ENCODE assay signal across 16 cellular contexts in genomic region chr12:70590549-70591226, GRCh38. TPM values are rescaled to one million over a fixed set of nuclear protein-coding genes. Genes with fewer than 3 reads are reported as not detected.
DNase-seq lines count a peak whose midpoint lies in the region; ATAC-seq, FAIRE-seq and TF ChIP-seq lines count a peak whose summit lies in the region.
"Had no signal": no experiment of that assay in that cellular context is flagged by ENCODE, and none has a peak within 500 bp of the region (broad histone marks: within the 10 kb centered on the region; RNA-seq: fewer than 3 reads in every experiment).

No MANE protein-coding gene starts in this region.

- no peak overlapping the region for H3K4me3 ChIP-seq in IMR-90 (ENCODE audit: insufficient read depth, low read depth, low read length)
- no peak overlapping the region for H3K4me3 ChIP-seq in OCI-LY7 (ENCODE audit: low read depth, low read length, poor library complexity, severe bottlenecking)
- H3K4me3 ChIP-seq in H1 (ENCODE audit: extremely low read depth in 1 of 4, insufficient read depth in 2 of 4, low read depth in 3 of 4, low read length in 4 of 4) = no peak overlapping the region
- H3K4me3 ChIP-seq: BLaER1, cardiac muscle cell, colonic mucosa, lung, tibial artery had no signal

- H3K9me2 ChIP-seq in OCI-LY7 (ENCODE audit: insufficient read depth, low read length) = no peaks in the 10 kb centered on the region

- dilution Hi-C loops in IMR-90 (cut with HindIII; ENCODE audit: low sequenced_read_pairs, unreplicated experiment) = no loop called here

- H2BK120ac ChIP-seq in IMR-90 (ENCODE audit: low read depth, low read length) (no peak overlapping the region), H1 (replicated peaks; ENCODE audit: low read depth, low read length) (no peak overlapping the region)

- H2AK5ac ChIP-seq in IMR-90 (ENCODE audit: low read depth, low read length) (no peak overlapping the region), H1 (ENCODE audit: low read depth, low read length) (no peak overlapping the region)

- FAIRE-seq in H1 (lab: Jason Lieb, UNC) = no peak

- H2AK9ac ChIP-seq in IMR-90 (replicated peaks; ENCODE audit: low read depth, low read length, poor library complexity) = no peak overlapping the region

- BruUV-seq in IMR-90 (replicated peaks; lab: Mats Ljungman, UMichigan) (no TSS peak), OCI-LY7 (replicated peaks; lab: Mats Ljungman, UMichigan) (no TSS peak)

- H3K4ac ChIP-seq in IMR-90 (ENCODE audit: low read depth, low read length) (no peak overlapping the region), H1 (replicated peaks; ENCODE audit: insufficient read length, low read depth, low read length) (no peak overlapping the region)

- H4K8ac ChIP-seq in IMR-90 (ENCODE audit: low read depth in 2 of 2, low read length in 2 of 2) (no peak overlapping the region; a peak in 1 of 4 replicates), H1 (ENCODE audit: extremely low read depth, insufficient read depth, low read length) (no peak overlapping the region)

- CTCF ChIA-PET in IMR-90 (lab: Yijun Ruan, JAX) = interaction anchor here (0.7 to 1.1 kb wide), 6 partner anchors 9 to 129 kb away, joined by 3 to 10 read pairs (median 4); no protein-coding TSS in a partner anchor
- CTCF ChIA-PET in OCI-LY7 (lab: Charles Lee; ENCODE audit: unreplicated experiment) = interaction anchor here (0.6 kb wide), 1 partner anchor 45 kb away, joined by 3 read pairs; no protein-coding TSS in a partner anchor
- CTCF ChIA-PET in H1 (lab: Charles Lee; ENCODE audit: partially characterized antibody) = interaction anchor here (0.6 to 3.6 kb wide), 27 partner anchors 9 to 888 kb away, joined by 3 to 17 read pairs (median 4); no protein-coding TSS in a partner anchor

- H3K14ac ChIP-seq in IMR-90 (replicated peaks; ENCODE audit: low read depth, low read length) (no peak overlapping the region), H1 (ENCODE audit: insufficient read length) (no peak overlapping the region)

- H3K27ac ChIP-seq in IMR-90 (ENCODE audit: insufficient read depth, low read length) (no peak overlapping the region), OCI-LY7 (ENCODE audit: low read depth, low read length, poor library complexity, severe bottlenecking) (no peak overlapping the region), H1 (ENCODE audit: low read depth, low read length) (no peak overlapping the region)
- H3K27ac ChIP-seq: BLaER1, cardiac muscle cell, colonic mucosa, tibial artery had no signal

- H3K56ac ChIP-seq in IMR-90 (ENCODE audit: extremely low read depth, insufficient read depth, low read length) (no peak overlapping the region), H1 (replicated peaks; ENCODE audit: insufficient read length, low read depth, low read length) (no peak overlapping the region)

- no peak for TF ChIP-seq EP300 in H1 (IDR thresholded peaks at IDR 0.05; ENCODE audit: borderline replicate concordance in 1 of 2, low read depth in 2 of 2, low read length in 2 of 2)

- POLR2A ChIA-PET in IMR-90 (lab: Charles Lee; ENCODE audit: unreplicated experiment) (no interaction called here), OCI-LY7 (lab: Charles Lee) (interaction anchor here (0.6 to 0.7 kb wide), 3 partner anchors 18 to 798 kb away, joined by 3 to 7 read pairs (median 5); no protein-coding TSS in a partner anchor), H1 (lab: Charles Lee; ENCODE audit: partially characterized antibody) (interaction anchor here (0.5 to 0.7 kb wide), 3 partner anchors 259 to 811 kb away, joined by 3 to 4 read pairs (median 4); no protein-coding TSS in a partner anchor)

- no peak for TF ChIP-seq RAD21 in IMR-90 (IDR thresholded peaks at IDR 0.05; ENCODE audit: low read length)
- TF ChIP-seq RAD21 in H1 (IDR thresholded peaks at IDR 0.05 in 1 of 2, conservative IDR thresholded peaks at IDR 0.05 in 1 of 2; ENCODE audit: low read depth in 2 of 2, low read length in 2 of 2) = no peak

- intact Hi-C loops in IMR-90 (cut with micrococcal nuclease) = loop anchor here (1.0 to 10.0 kb wide), 3 partner anchors 129 to 424 kb away; no protein-coding TSS in a partner anchor
- intact Hi-C loops in OCI-LY7 (cut with micrococcal nuclease; ENCODE audit: unreplicated experiment) = loop anchor here (1.0 kb wide), 1 partner anchor 129 kb away; no protein-coding TSS in a partner anchor

- H3K79me2 ChIP-seq in OCI-LY7 (ENCODE audit: insufficient read depth, low read depth, low read length) (no peaks in the 10 kb centered on the region), H1 (ENCODE audit: control insufficient read depth in 1 of 2, insufficient read depth in 2 of 2, low read length in 2 of 2) (no peaks in the 10 kb centered on the region)

- H3K36me3 ChIP-seq in IMR-90 (ENCODE audit: control insufficient read depth, insufficient read depth, low read length) = no peaks in the 10 kb centered on the region
- no peaks in the 10 kb centered on the region for H3K36me3 ChIP-seq in OCI-LY7 (ENCODE audit: insufficient read depth, low read length)
- H3K36me3 ChIP-seq in H1 (ENCODE audit: control insufficient read depth in 2 of 4, insufficient read depth in 4 of 4, low read length in 3 of 4) = no peaks in the 10 kb centered on the region
- H3K36me3 ChIP-seq: BLaER1, cardiac muscle cell, colonic mucosa, tibial artery had no signal

- no peaks in the 10 kb centered on the region for H3K23me2 ChIP-seq in H1 (ENCODE audit: low read depth, low read length)

- H3K27me3 ChIP-seq in IMR-90 (ENCODE audit: control insufficient read depth, insufficient read depth, low read length) (no peaks in the 10 kb centered on the region), H1 (replicated peaks in 1 of 4; ENCODE audit: control insufficient read depth in 3 of 4, extremely low read depth in 1 of 4, insufficient read depth in 3 of 4, low read length in 3 of 4) (no peaks in the 10 kb centered on the region)
- H3K27me3 ChIP-seq: BLaER1, cardiac muscle cell, colonic mucosa, tibial artery had no signal

- H3K4me2 ChIP-seq in IMR-90 (ENCODE audit: low read depth, low read length) (no peak overlapping the region), OCI-LY7 (ENCODE audit: low read length) (no peak overlapping the region), H1 (ENCODE audit: insufficient read depth in 1 of 2, low read depth in 2 of 2, low read length in 2 of 2) (no peak overlapping the region)
- H3K4me2 ChIP-seq: BLaER1 had no signal

- no peaks in the 10 kb centered on the region for H3K9me1 ChIP-seq in IMR-90 (ENCODE audit: insufficient read depth, low read length)

- no peak for TF ChIP-seq POLR2A in IMR-90 (IDR thresholded peaks at IDR 0.05; ENCODE audit: low read depth, low read length)
- TF ChIP-seq POLR2A in H1 (IDR thresholded peaks at IDR 0.05; ENCODE audit: control extremely low read depth in 1 of 2, low read depth in 2 of 2, low read length in 2 of 2) = no peak

- TF ChIP-seq CTCF in IMR-90 (conservative IDR thresholded peaks at IDR 0.05; ENCODE audit: low read depth, low read length) (no peak), OCI-LY7 (conservative IDR thresholded peaks at IDR 0.05; ENCODE audit: low read length) (no peak), H1 (IDR thresholded peaks at IDR 0.05; ENCODE audit: control extremely low read depth in 1 of 3, insufficient read depth in 1 of 3, low read depth in 1 of 3, low read length in 3 of 3) (no peak)

- H3K18ac ChIP-seq in IMR-90 (ENCODE audit: low read depth, low read length) (no peak overlapping the region), H1 (ENCODE audit: extremely low read depth, low read length) (no peak overlapping the region; the same call in 1 of the 2 replicates)

- H2BK5ac ChIP-seq in IMR-90 (ENCODE audit: low read depth, low read length, poor library complexity, severe bottlenecking) (no peak overlapping the region), H1 (ENCODE audit: low read depth, low read length) (no peak overlapping the region)

- H4K20me1 ChIP-seq in IMR-90 (ENCODE audit: insufficient read depth, low read length) = no peaks in the 10 kb centered on the region
- H4K20me1 ChIP-seq in OCI-LY7 (ENCODE audit: insufficient read depth, low read length) = no peaks in the 10 kb centered on the region
- no peaks in the 10 kb centered on the region for H4K20me1 ChIP-seq in H1 (replicated peaks in 1 of 2; ENCODE audit: control insufficient read depth in 1 of 2, insufficient read depth in 2 of 2, low read length in 2 of 2)
- H4K20me1 ChIP-seq: BLaER1 had no signal

- H3K9ac ChIP-seq in IMR-90 (ENCODE audit: low read depth, low read length) (no peak overlapping the region), H1 (replicated peaks in 1 of 4; ENCODE audit: extremely low read depth in 1 of 4, low read depth in 3 of 4, low read length in 3 of 4) (no peak overlapping the region)
- H3K9ac ChIP-seq: BLaER1 had no signal

- H4K5ac ChIP-seq in IMR-90 (ENCODE audit: low read depth, low read length) = no peak overlapping the region
- H4K5ac ChIP-seq in H1 (ENCODE audit: insufficient read length, low read depth, low read length) = no peak overlapping the region

- H3K9me3 ChIP-seq in IMR-90 (ENCODE audit: control insufficient read depth, insufficient read depth, low read length) (no peaks in the 10 kb centered on the region), OCI-LY7 (ENCODE audit: low read length) (no peaks in the 10 kb centered on the region), H1 (ENCODE audit: insufficient read depth in 2 of 2, low read depth in 1 of 2, low read length in 1 of 2) (0 out of 4 replicates have a peak, but pooled peaks cover 0 to 3% of the 10 kb centered on the region in 2 experiments)
- H3K9me3 ChIP-seq: BLaER1, colonic mucosa, tibial artery had no signal

- H3K79me1 ChIP-seq in IMR-90 (ENCODE audit: low read depth in 1 of 2, low read length in 2 of 2) = no peaks in the 10 kb centered on the region
- H3K79me1 ChIP-seq in H1 (ENCODE audit: low read depth, low read length) = no peaks in the 10 kb centered on the region

- WGBS in IMR-90 (ENCODE audit: extremely low coverage in 2 of 2, insufficient read length in 1 of 2), 2 experiments = 100% methylated on average over 1 of the region's 4 CpGs; no CpG with 5 or more reads in 1 of the 2 experiments
- 79% methylated on average over 4 of the region's 4 CpGs; no CpG with 5 or more reads in 1 of the 2 experiments for WGBS in H1 (ENCODE audit: extremely low coverage in 1 of 2, insufficient coverage in 1 of 2, insufficient read length in 1 of 2, insufficient replicate concordance in 2 of 2, low coverage in 1 of 2, low lambda C conversion rate in 2 of 2, missing lambda C conversion rate in 1 of 2), 2 experiments

- H2AFZ ChIP-seq in IMR-90 (replicated peaks; ENCODE audit: low read length, poor library complexity) (no peak overlapping the region), OCI-LY7 (ENCODE audit: low read length) (0 out of 2 replicates have a peak overlapping the region, but pooled peaks have one; percentile 35), H1 (ENCODE audit: low read length) (peak overlapping the region; percentile 7; the same call in 1 of the 2 replicates)

- no peak overlapping the region for H3K23ac ChIP-seq in IMR-90 (ENCODE audit: low read depth, low read length)
- H3K23ac ChIP-seq in H1 (ENCODE audit: insufficient read length) = no peak overlapping the region

- in situ Hi-C loops in IMR-90 (cut with MboI; ENCODE audit: low sequenced_read_pairs) = no loop called here

- H2BK20ac ChIP-seq in IMR-90 (ENCODE audit: low read depth, low read length) (no peak overlapping the region), H1 (ENCODE audit: low read length) (no peak overlapping the region)

- H2BK15ac ChIP-seq in IMR-90 (ENCODE audit: low read depth, low read length) = no peak overlapping the region
- H2BK15ac ChIP-seq in H1 (ENCODE audit: low read length) = no peak overlapping the region

- ATAC-seq in IMR-90 (ENCODE audit: low read depth) = no peak

- H3K4me1 ChIP-seq in IMR-90 (ENCODE audit: control insufficient read depth, insufficient read depth, low read length) = no peaks in the 10 kb centered on the region
- H3K4me1 ChIP-seq in OCI-LY7 (ENCODE audit: insufficient read depth, low read length, poor library complexity, severe bottlenecking) = no peaks in the 10 kb centered on the region
- H3K4me1 ChIP-seq in H1 (replicated peaks in 1 of 4; ENCODE audit: control insufficient read depth in 3 of 4, insufficient read depth in 4 of 4, low read length in 3 of 4) = no peaks in the 10 kb centered on the region
- H3K4me1 ChIP-seq: BLaER1, colonic mucosa, tibial artery had no signal

- no peak overlapping the region for H2BK12ac ChIP-seq in H1 (ENCODE audit: low read depth, low read length)

- H4K91ac ChIP-seq in IMR-90 (ENCODE audit: insufficient read depth, low read depth, low read length) (no peak overlapping the region), H1 (replicated peaks; ENCODE audit: insufficient read length, low read length) (no peak overlapping the region)

- DNase-seq in AML-193 (lab: John Stamatoyannopoulos, UW) = peak; percentile 3 to 22
- DNase-seq in IMR-90 = no peak
- DNase-seq in OCI-LY7 (ENCODE audit: low spot score) = no peak
- no peak for DNase-seq in H1 (ENCODE audit: low read depth in 1 of 2, low spot score in 2 of 2)
- DNase-seq in activated CD4-positive, alpha-beta T cell treated with anti-CD3 and anti-CD28 coated beads for 48 hours = no peak
- DNase-seq in GM03348 (ENCODE audit: low spot score) = no peak
- DNase-seq in NK-92 (lab: John Stamatoyannopoulos, UW; ENCODE audit: unreplicated experiment) = no peak
- no peak for DNase-seq in NCI-H1436 (lab: John Stamatoyannopoulos, UW)
- DNase-seq: activated gamma-delta T cell had no signal

RNA-seq across cellular contexts. Expression of gene PTPRB, which starts 46.5 kb away (rescaled TPM):
- 5.3 and 6.5 TPM in 2 replicates for total RNA-seq in IMR-90 (2012; rRNA removed)
- 3.7 and 4.1 TPM in 2 replicates for polyA plus RNA-seq in IMR-90 (2012; rRNA removed)
- polyA plus RNA-seq in IMR-90 (2012; cell fraction: cytosol; rRNA removed) = 1.3 TPM in 2 replicates
- polyA plus RNA-seq in IMR-90 (2012; cell fraction: nucleus; rRNA removed; ENCODE audit: low replicate concordance) = 2.0 and 6.4 TPM in 2 replicates
- not detected in 2 replicates for total RNA-seq in OCI-LY7 (2014; rRNA removed; shearing (Covaris generic))
- not detected in 2 replicates for total RNA-seq in OCI-LY7 (2022)
- 0.58 and 1.1 TPM in 2 replicates for total RNA-seq in H1 (2021; fragmentation: NEBNext Ultra II Directional; extraction: Animal tissue kit (Norgen Biotek cat#: 25700))
- 0.14 and 0.36 TPM in 2 replicates for polyA plus RNA-seq in H1 (2011; rRNA removed)
- 0.31 TPM for polyA plus RNA-seq in H1 (2011; cell fraction: cytosol; rRNA removed)
- polyA plus RNA-seq in H1 (2011; cell fraction: nucleus; rRNA removed) = 0.44 TPM
- polyA plus RNA-seq in H1 (2012, experiment 1 of 2) = 0.62 to 0.74 TPM (median 0.69 TPM) in 4 replicates
- 0.18 TPM for polyA plus RNA-seq in H1 (2012, experiment 2 of 2)
- polyA plus RNA-seq in H1 (2013, experiment 1 of 2) = 1.7 TPM
- polyA plus RNA-seq in H1 (2013, experiment 2 of 2) = 1.7 TPM
- 0.98 and 2.0 TPM in 2 replicates for polyA minus RNA-seq in H1 (2011; rRNA and poly(A)+ RNA removed)
- 0.44 TPM for polyA minus RNA-seq in H1 (2011; cell fraction: cytosol; rRNA and poly(A)+ RNA removed)
- polyA minus RNA-seq in H1 (2011; cell fraction: nucleus; rRNA and poly(A)+ RNA removed) = 1.00 TPM
- total RNA-seq: activated naive CD8-positive, alpha-beta T cell treated with anti-CD3 and anti-CD28 coated beads, Interleukin-2, amount 10 ng/mL, durations not matched to agents 7 days and 5 days; T-helper 2 cell treated with Interferon-gamma antibody and Interleukin-4, amounts not matched to agents 100 ng/mL and 5 ng/mL, for 36 hours had no signal

Comparison
In these comparisons a context has a peak if more than half of its experiments do, and no peak if none do; other contexts are left out.
1. DNase-seq: peak in AML-193 (2 of 2); none in IMR-90 (single experiment), OCI-LY7 (single experiment), H1 (0 of 2), activated CD4-positive, alpha-beta T cell treated with anti-CD3 and anti-CD28 coated beads for 48 hours (single experiment), GM03348 (single experiment), NK-92 (single experiment) and NCI-H1436 (single experiment).